In the genomic region with DNA sequence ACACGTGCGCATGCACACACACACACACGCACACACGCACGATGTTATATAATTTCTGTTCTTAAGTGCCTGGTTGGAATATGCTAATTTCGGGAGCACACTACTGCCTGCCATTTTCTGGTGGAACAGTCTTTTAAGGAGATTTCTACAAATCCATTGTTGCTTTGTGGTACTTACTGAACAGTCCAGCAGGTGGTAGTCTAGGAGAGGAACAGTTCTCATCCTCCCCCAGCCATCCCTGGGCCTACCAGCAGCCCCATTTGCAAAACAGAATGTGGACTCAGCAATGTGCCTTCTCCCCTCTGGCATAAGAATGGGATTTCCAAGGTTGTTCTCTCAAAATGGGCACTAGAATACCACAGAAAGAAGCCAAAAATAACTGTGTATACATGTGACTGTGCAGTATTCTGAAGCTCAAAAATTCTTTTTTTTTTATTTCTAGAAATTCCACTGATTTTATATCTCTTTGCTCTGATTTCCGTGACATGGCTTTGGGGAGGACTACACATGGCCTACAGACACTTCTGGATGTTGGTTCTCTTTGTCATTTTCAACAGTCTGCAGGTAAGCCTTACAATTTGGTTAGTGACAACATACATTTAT, we compare ENCODE assay signal across 1 cellular context.
TF ChIP-seq lines count a peak whose summit lies in the region.

No MANE protein-coding gene starts in this region.

TF ChIP-seq in HepG2, 621 proteins besides CTCF, POLR2A, EP300 and RAD21 (continued from another document):
- TF ChIP-seq, protein P1, sequence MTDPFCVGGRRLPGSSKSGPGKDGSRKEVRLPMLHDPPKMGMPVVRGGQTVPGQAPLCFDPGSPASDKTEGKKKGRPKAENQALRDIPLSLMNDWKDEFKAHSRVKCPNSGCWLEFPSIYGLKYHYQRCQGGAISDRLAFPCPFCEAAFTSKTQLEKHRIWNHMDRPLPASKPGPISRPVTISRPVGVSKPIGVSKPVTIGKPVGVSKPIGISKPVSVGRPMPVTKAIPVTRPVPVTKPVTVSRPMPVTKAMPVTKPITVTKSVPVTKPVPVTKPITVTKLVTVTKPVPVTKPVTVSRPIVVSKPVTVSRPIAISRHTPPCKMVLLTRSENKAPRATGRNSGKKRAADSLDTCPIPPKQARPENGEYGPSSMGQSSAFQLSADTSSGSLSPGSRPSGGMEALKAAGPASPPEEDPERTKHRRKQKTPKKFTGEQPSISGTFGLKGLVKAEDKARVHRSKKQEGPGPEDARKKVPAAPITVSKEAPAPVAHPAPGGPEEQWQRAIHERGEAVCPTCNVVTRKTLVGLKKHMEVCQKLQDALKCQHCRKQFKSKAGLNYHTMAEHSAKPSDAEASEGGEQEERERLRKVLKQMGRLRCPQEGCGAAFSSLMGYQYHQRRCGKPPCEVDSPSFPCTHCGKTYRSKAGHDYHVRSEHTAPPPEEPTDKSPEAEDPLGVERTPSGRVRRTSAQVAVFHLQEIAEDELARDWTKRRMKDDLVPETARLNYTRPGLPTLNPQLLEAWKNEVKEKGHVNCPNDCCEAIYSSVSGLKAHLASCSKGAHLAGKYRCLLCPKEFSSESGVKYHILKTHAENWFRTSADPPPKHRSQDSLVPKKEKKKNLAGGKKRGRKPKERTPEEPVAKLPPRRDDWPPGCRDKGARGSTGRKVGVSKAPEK (CRISPR knock-in tag; IDR thresholded peaks at IDR 0.05; ENCODE audit: borderline replicate concordance), result no peak
- no peak for TF ChIP-seq ZNF382 (CRISPR knock-in tag; IDR thresholded peaks at IDR 0.05; ENCODE audit: borderline replicate concordance)
- TF ChIP-seq, protein P2, sequence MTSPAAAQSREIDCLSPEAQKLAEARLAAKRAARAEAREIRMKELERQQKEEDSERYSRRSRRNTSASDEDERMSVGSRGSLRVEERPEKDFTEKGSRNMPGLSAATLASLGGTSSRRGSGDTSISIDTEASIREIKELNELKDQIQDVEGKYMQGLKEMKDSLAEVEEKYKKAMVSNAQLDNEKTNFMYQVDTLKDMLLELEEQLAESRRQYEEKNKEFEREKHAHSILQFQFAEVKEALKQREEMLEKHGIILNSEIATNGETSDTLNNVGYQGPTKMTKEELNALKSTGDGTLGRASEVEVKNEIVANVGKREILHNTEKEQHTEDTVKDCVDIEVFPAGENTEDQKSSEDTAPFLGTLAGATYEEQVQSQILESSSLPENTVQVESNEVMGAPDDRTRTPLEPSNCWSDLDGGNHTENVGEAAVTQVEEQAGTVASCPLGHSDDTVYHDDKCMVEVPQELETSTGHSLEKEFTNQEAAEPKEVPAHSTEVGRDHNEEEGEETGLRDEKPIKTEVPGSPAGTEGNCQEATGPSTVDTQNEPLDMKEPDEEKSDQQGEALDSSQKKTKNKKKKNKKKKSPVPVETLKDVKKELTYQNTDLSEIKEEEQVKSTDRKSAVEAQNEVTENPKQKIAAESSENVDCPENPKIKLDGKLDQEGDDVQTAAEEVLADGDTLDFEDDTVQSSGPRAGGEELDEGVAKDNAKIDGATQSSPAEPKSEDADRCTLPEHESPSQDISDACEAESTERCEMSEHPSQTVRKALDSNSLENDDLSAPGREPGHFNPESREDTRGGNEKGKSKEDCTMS (CRISPR knock-in tag; conservative IDR thresholded peaks at IDR 0.05), result no peak
- TF ChIP-seq ZNF234 (CRISPR knock-in tag; conservative IDR thresholded peaks at IDR 0.05), result no peak
- TF ChIP-seq NFE2 (CRISPR knock-in tag; IDR thresholded peaks at IDR 0.05), result no peak
- TF ChIP-seq ZNF781 (CRISPR knock-in tag; IDR thresholded peaks at IDR 0.05; ENCODE audit: borderline replicate concordance, not compliant biosample characterization), result no peak
- TF ChIP-seq NFYB (CRISPR knock-in tag; IDR thresholded peaks at IDR 0.05), result no peak
- no peak for TF ChIP-seq NFATC3 (CRISPR knock-in tag; IDR thresholded peaks at IDR 0.05)
- TF ChIP-seq, protein P3, sequence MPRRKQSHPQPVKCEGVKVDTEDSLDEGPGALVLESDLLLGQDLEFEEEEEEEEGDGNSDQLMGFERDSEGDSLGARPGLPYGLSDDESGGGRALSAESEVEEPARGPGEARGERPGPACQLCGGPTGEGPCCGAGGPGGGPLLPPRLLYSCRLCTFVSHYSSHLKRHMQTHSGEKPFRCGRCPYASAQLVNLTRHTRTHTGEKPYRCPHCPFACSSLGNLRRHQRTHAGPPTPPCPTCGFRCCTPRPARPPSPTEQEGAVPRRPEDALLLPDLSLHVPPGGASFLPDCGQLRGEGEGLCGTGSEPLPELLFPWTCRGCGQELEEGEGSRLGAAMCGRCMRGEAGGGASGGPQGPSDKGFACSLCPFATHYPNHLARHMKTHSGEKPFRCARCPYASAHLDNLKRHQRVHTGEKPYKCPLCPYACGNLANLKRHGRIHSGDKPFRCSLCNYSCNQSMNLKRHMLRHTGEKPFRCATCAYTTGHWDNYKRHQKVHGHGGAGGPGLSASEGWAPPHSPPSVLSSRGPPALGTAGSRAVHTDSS (CRISPR knock-in tag; conservative IDR thresholded peaks at IDR 0.05), result no peak
- TF ChIP-seq MBNL3 (CRISPR knock-in tag; conservative IDR thresholded peaks at IDR 0.05), result no peak
- no peak for TF ChIP-seq KMT2A (CRISPR knock-in tag; IDR thresholded peaks at IDR 0.05)
- TF ChIP-seq FOXJ3 (CRISPR knock-in tag; IDR thresholded peaks at IDR 0.05; ENCODE audit: borderline replicate concordance), result peak; percentile 17; the same call in 1 of the 2 replicates
- TF ChIP-seq FLYWCH1 (CRISPR knock-in tag; IDR thresholded peaks at IDR 0.05), result no peak
- TF ChIP-seq ZNF619 (CRISPR knock-in tag; IDR thresholded peaks at IDR 0.05), result no peak
- TF ChIP-seq SRF (IDR thresholded peaks at IDR 0.05; ENCODE audit: low read depth, low read length), result no peak
TF ChIP-seq in HepG2: peak in this region for 22.
